29 cellular contexts compared by ENCODE assay signal in genomic region chr4:61752617-61753016, GRCh38.
"Had no signal": no experiment of that assay in that cellular context is flagged by ENCODE, and none has a peak within 500 bp of the region (broad histone marks: within the 10 kb centered on the region; RNA-seq: fewer than 3 reads in every experiment).

No MANE protein-coding gene starts in this region.

- H3K27ac ChIP-seq: colonic mucosa, coronary artery, dorsolateral prefrontal cortex, epithelial cell of prostate, esophagus muscularis mucosa, esophagus squamous epithelium, foreskin keratinocyte, gastrocnemius medialis, gastroesophageal sphincter, heart left ventricle, heart right ventricle, hepatocyte had no signal

- H3K36me3 ChIP-seq: colonic mucosa, esophagus muscularis mucosa, esophagus squamous epithelium, gastrocnemius medialis, gastroesophageal sphincter, heart left ventricle, heart right ventricle had no signal

- ATAC-seq: effector memory CD8-positive, alpha-beta T cell; esophagus mucosa; foreskin keratinocyte; gastrocnemius medialis; gastroesophageal sphincter; heart left ventricle; heart right ventricle had no signal

- DNase-seq: colonic mucosa; cortex of kidney; dermis blood vessel endothelial cell; dorsolateral prefrontal cortex; effector CD4-positive, alpha-beta T cell; effector CD8-positive, alpha-beta T cell; effector memory CD4-positive, alpha-beta T cell; effector memory CD8-positive, alpha-beta T cell; endodermal cell; erythroblast; esophagus squamous epithelium; foreskin fibroblast; foreskin keratinocyte; foreskin melanocyte; gastrocnemius medialis; glutamatergic neuron; head of caudate nucleus; heart left ventricle; heart right ventricle had no signal

- FAIRE-seq: endometrium, endothelial cell of umbilical vein, frontal cortex had no signal

- H3K4me1 ChIP-seq: colonic mucosa, esophagus muscularis mucosa, esophagus squamous epithelium, foreskin keratinocyte, gastrocnemius medialis, gastroesophageal sphincter, heart left ventricle, heart right ventricle had no signal

- H3K27me3 Mint-ChIP-seq: dendritic cell treated with granulocyte-macrophage colony-stimulating factor and Interleukin-4, amounts not matched to agents 40 ng/mL and 50 ng/mL, for 4 days; effector memory CD8-positive, alpha-beta T cell had no signal

- H3K9me3 ChIP-seq: colonic mucosa, esophagus muscularis mucosa, esophagus squamous epithelium, gastrocnemius medialis, gastroesophageal sphincter, heart right ventricle had no signal

- H2AFZ ChIP-seq: hepatocyte had no signal

- H3K4me3 Mint-ChIP-seq: dendritic cell treated with granulocyte-macrophage colony-stimulating factor and Interleukin-4, amounts not matched to agents 40 ng/mL and 50 ng/mL, for 4 days; effector memory CD8-positive, alpha-beta T cell; endodermal cell had no signal

- H3K4me1 Mint-ChIP-seq: endodermal cell had no signal

- H3K4me3 ChIP-seq: colonic mucosa, coronary artery, dorsolateral prefrontal cortex, esophagus muscularis mucosa, esophagus squamous epithelium, gastrocnemius medialis, gastroesophageal sphincter, heart left ventricle, heart right ventricle, hepatocyte had no signal

- H3K79me2 ChIP-seq: hepatocyte had no signal

- H3K27ac Mint-ChIP-seq: dendritic cell treated with granulocyte-macrophage colony-stimulating factor and Interleukin-4, amounts not matched to agents 40 ng/mL and 50 ng/mL, for 4 days; effector memory CD8-positive, alpha-beta T cell; endodermal cell had no signal

- H3K4me2 ChIP-seq: hepatocyte had no signal

- H3K27me3 ChIP-seq: colonic mucosa, dorsolateral prefrontal cortex, esophagus muscularis mucosa, esophagus squamous epithelium, foreskin keratinocyte, gastrocnemius medialis, gastroesophageal sphincter, heart left ventricle, heart right ventricle, hepatocyte had no signal
